ENCODE assay signal across 17 cellular contexts in genomic region chr11:123458501-123458900, GRCh38. TPM values are rescaled to one million over a fixed set of nuclear protein-coding genes. Genes with fewer than 3 reads are reported as not detected.
DNase-seq lines count a peak whose midpoint lies in the region; ATAC-seq lines count a peak whose summit lies in the region.
"Had no signal": no experiment of that assay in that cellular context is flagged by ENCODE, and none has a peak within 500 bp of the region (broad histone marks: within the 10 kb centered on the region; RNA-seq: fewer than 3 reads in every experiment).

No MANE protein-coding gene starts in this region.

- H3K27ac Mint-ChIP-seq in T-helper 1 cell treated with Interleukin-12 subunit alpha and Interleukin-12 subunit beta and Interleukin-4 antibody, amounts not matched to agents 30 μg/mL and 1 μg/mL, for 36 hours, result peak overlapping the region; percentile 62
- peak overlapping the region; percentile 94 for H3K27ac Mint-ChIP-seq in activated naive CD8-positive, alpha-beta T cell treated with anti-CD3 and anti-CD28 coated beads, Interleukin-2, amount 10 ng/mL, durations not matched to agents 7 days and 5 days
- H3K27ac Mint-ChIP-seq in activated naive CD8-positive, alpha-beta T cell treated with anti-CD3 and anti-CD28 coated beads for 36 hours, result no peak overlapping the region
- peak overlapping the region; percentile 52 for H3K27ac Mint-ChIP-seq in activated T-helper 1 cell treated with anti-CD3 and anti-CD28 coated beads, Interleukin-12 subunit alpha, Interleukin-12 subunit beta, Interleukin-2, Interleukin-4 antibody, amounts not matched to agents 30 ng/mL and 10 ng/mL and 1 ng/mL, durations not matched to agents 14 hours and 24 hours and 36 hours

- peaks cover 67% of the 10 kb centered on the region for H3K4me1 Mint-ChIP-seq in T-helper 1 cell treated with Interleukin-12 subunit alpha and Interleukin-12 subunit beta and Interleukin-4 antibody, amounts not matched to agents 30 μg/mL and 1 μg/mL, for 36 hours (ENCODE audit: low read depth)
- H3K4me1 Mint-ChIP-seq in activated naive CD8-positive, alpha-beta T cell treated with anti-CD3 and anti-CD28 coated beads, Interleukin-2, amount 10 ng/mL, durations not matched to agents 7 days and 5 days, result peaks cover 43% of the 10 kb centered on the region
- peaks cover 34% of the 10 kb centered on the region for H3K4me1 Mint-ChIP-seq in activated naive CD8-positive, alpha-beta T cell treated with anti-CD3 and anti-CD28 coated beads for 36 hours
- peaks cover 77% of the 10 kb centered on the region for H3K4me1 Mint-ChIP-seq in activated T-helper 1 cell treated with anti-CD3 and anti-CD28 coated beads, Interleukin-12 subunit alpha, Interleukin-12 subunit beta, Interleukin-2, Interleukin-4 antibody, amounts not matched to agents 30 ng/mL and 10 ng/mL and 1 ng/mL, durations not matched to agents 14 hours and 24 hours and 36 hours (ENCODE audit: low read depth)

- peaks cover 37% of the 10 kb centered on the region for H3K36me3 Mint-ChIP-seq in T-helper 1 cell treated with Interleukin-12 subunit alpha and Interleukin-12 subunit beta and Interleukin-4 antibody, amounts not matched to agents 30 μg/mL and 1 μg/mL, for 36 hours (ENCODE audit: low read depth)
- peaks cover 28% of the 10 kb centered on the region for H3K36me3 Mint-ChIP-seq in activated naive CD8-positive, alpha-beta T cell treated with anti-CD3 and anti-CD28 coated beads, Interleukin-2, amount 10 ng/mL, durations not matched to agents 7 days and 5 days
- H3K36me3 Mint-ChIP-seq in activated naive CD8-positive, alpha-beta T cell treated with anti-CD3 and anti-CD28 coated beads for 36 hours, result peaks cover 17% of the 10 kb centered on the region
- H3K36me3 Mint-ChIP-seq in activated T-helper 1 cell treated with anti-CD3 and anti-CD28 coated beads, Interleukin-12 subunit alpha, Interleukin-12 subunit beta, Interleukin-2, Interleukin-4 antibody, amounts not matched to agents 30 ng/mL and 10 ng/mL and 1 ng/mL, durations not matched to agents 14 hours and 24 hours and 36 hours (ENCODE audit: low read depth), result peaks cover 54% of the 10 kb centered on the region

- no peak for DNase-seq in T-helper 1 cell
- no peak for DNase-seq in activated naive CD8-positive, alpha-beta T cell treated with anti-CD3 and anti-CD28 coated beads, Interleukin-2, amount 10 ng/mL, durations not matched to agents 7 days and 5 days
- DNase-seq in activated naive CD8-positive, alpha-beta T cell treated with anti-CD3 and anti-CD28 coated beads for 36 hours, result no peak
- DNase-seq in activated T-helper 1 cell treated with anti-CD3 and anti-CD28 coated beads, Interleukin-12 subunit alpha, Interleukin-12 subunit beta, Interleukin-2, Interleukin-4 antibody, amounts not matched to agents 30 ng/mL and 10 ng/mL and 1 ng/mL, durations not matched to agents 14 hours and 24 hours and 36 hours (ENCODE audit: low spot score), result no peak
- DNase-seq in NCI-H748 (lab: John Stamatoyannopoulos, UW; ENCODE audit: unreplicated experiment), result no peak
- DNase-seq: AML-193, C1 segment of cervical spinal cord, Kasumi-1, MG63, NCI-H1436, NCI-H187 treated with DMSO at 0.1 percent for 48 hours, NCI-H2107, NCI-H748 treated with DMSO at 0.1 percent for 48 hours, SHP77 treated with DMSO at 0.1 percent for 48 hours had no signal

- no peaks in the 10 kb centered on the region for H3K27me3 Mint-ChIP-seq in T-helper 1 cell treated with Interleukin-12 subunit alpha and Interleukin-12 subunit beta and Interleukin-4 antibody, amounts not matched to agents 30 μg/mL and 1 μg/mL, for 36 hours (ENCODE audit: low read depth)
- H3K27me3 Mint-ChIP-seq in activated naive CD8-positive, alpha-beta T cell treated with anti-CD3 and anti-CD28 coated beads, Interleukin-2, amount 10 ng/mL, durations not matched to agents 7 days and 5 days, result no peaks in the 10 kb centered on the region
- H3K27me3 Mint-ChIP-seq in activated naive CD8-positive, alpha-beta T cell treated with anti-CD3 and anti-CD28 coated beads for 36 hours, result no peaks in the 10 kb centered on the region
- H3K27me3 Mint-ChIP-seq in activated T-helper 1 cell treated with anti-CD3 and anti-CD28 coated beads, Interleukin-12 subunit alpha, Interleukin-12 subunit beta, Interleukin-2, Interleukin-4 antibody, amounts not matched to agents 30 ng/mL and 10 ng/mL and 1 ng/mL, durations not matched to agents 14 hours and 24 hours and 36 hours (ENCODE audit: insufficient read depth), result no peaks in the 10 kb centered on the region

- intact Hi-C loops in activated T-helper 1 cell treated with anti-CD3 and anti-CD28 coated beads, Interleukin-12 subunit alpha, Interleukin-12 subunit beta, Interleukin-2, Interleukin-4 antibody, amounts not matched to agents 30 ng/mL and 10 ng/mL and 1 ng/mL, durations not matched to agents 14 hours and 24 hours and 36 hours (cut with micrococcal nuclease), result no loop called here

- no peak for ATAC-seq in activated naive CD8-positive, alpha-beta T cell treated with anti-CD3 and anti-CD28 coated beads, Interleukin-2, amount 10 ng/mL, durations not matched to agents 7 days and 5 days (ENCODE audit: low read depth)
- ATAC-seq in GM21528 (IDR thresholded peaks at IDR 0.05; ENCODE audit: low FRiP score, unreplicated experiment) (no peak), HG02798 (IDR thresholded peaks at IDR 0.05; ENCODE audit: poor library complexity, unreplicated experiment) (no peak)

- no peak overlapping the region for H3K4me3 Mint-ChIP-seq in T-helper 1 cell treated with Interleukin-12 subunit alpha and Interleukin-12 subunit beta and Interleukin-4 antibody, amounts not matched to agents 30 μg/mL and 1 μg/mL, for 36 hours
- H3K4me3 Mint-ChIP-seq in activated naive CD8-positive, alpha-beta T cell treated with anti-CD3 and anti-CD28 coated beads, Interleukin-2, amount 10 ng/mL, durations not matched to agents 7 days and 5 days, result no peak overlapping the region
- H3K4me3 Mint-ChIP-seq in activated naive CD8-positive, alpha-beta T cell treated with anti-CD3 and anti-CD28 coated beads for 36 hours, result no peak overlapping the region
- no peak overlapping the region for H3K4me3 Mint-ChIP-seq in activated T-helper 1 cell treated with anti-CD3 and anti-CD28 coated beads, Interleukin-12 subunit alpha, Interleukin-12 subunit beta, Interleukin-2, Interleukin-4 antibody, amounts not matched to agents 30 ng/mL and 10 ng/mL and 1 ng/mL, durations not matched to agents 14 hours and 24 hours and 36 hours

- H3K9me3 Mint-ChIP-seq in T-helper 1 cell treated with Interleukin-12 subunit alpha and Interleukin-12 subunit beta and Interleukin-4 antibody, amounts not matched to agents 30 μg/mL and 1 μg/mL, for 36 hours, result no peaks in the 10 kb centered on the region
- no peaks in the 10 kb centered on the region for H3K9me3 Mint-ChIP-seq in activated naive CD8-positive, alpha-beta T cell treated with anti-CD3 and anti-CD28 coated beads, Interleukin-2, amount 10 ng/mL, durations not matched to agents 7 days and 5 days
- no peaks in the 10 kb centered on the region for H3K9me3 Mint-ChIP-seq in activated naive CD8-positive, alpha-beta T cell treated with anti-CD3 and anti-CD28 coated beads for 36 hours
- H3K9me3 Mint-ChIP-seq in activated T-helper 1 cell treated with anti-CD3 and anti-CD28 coated beads, Interleukin-12 subunit alpha, Interleukin-12 subunit beta, Interleukin-2, Interleukin-4 antibody, amounts not matched to agents 30 ng/mL and 10 ng/mL and 1 ng/mL, durations not matched to agents 14 hours and 24 hours and 36 hours, result no peaks in the 10 kb centered on the region

- POLR2A ChIA-PET in activated naive CD8-positive, alpha-beta T cell treated with anti-CD3 and anti-CD28 coated beads, Interleukin-2, amount 10 ng/mL, durations not matched to agents 7 days and 5 days (lab: Charles Lee), result no interaction called here

RNA-seq across cellular contexts. Expression of gene GRAMD1B, which starts 28.4 kb away (rescaled TPM):
- 10 to 100 TPM; 30.3 to 36.2 TPM for total RNA-seq in activated naive CD8-positive, alpha-beta T cell treated with anti-CD3 and anti-CD28 coated beads, Interleukin-2, amount 10 ng/mL, durations not matched to agents 7 days and 5 days
- total RNA-seq in activated naive CD8-positive, alpha-beta T cell treated with anti-CD3 and anti-CD28 coated beads for 36 hours, result 10 to 100 TPM; 20.3 to 20.6 TPM
- total RNA-seq in activated T-helper 1 cell treated with anti-CD3 and anti-CD28 coated beads, Interleukin-12 subunit alpha, Interleukin-12 subunit beta, Interleukin-2, Interleukin-4 antibody, amounts not matched to agents 30 ng/mL and 10 ng/mL and 1 ng/mL, durations not matched to agents 14 hours and 24 hours and 36 hours, result 154 and 155 TPM in 2 replicates
